ENCODE assay signal across 8 cellular contexts in the genomic region with DNA sequence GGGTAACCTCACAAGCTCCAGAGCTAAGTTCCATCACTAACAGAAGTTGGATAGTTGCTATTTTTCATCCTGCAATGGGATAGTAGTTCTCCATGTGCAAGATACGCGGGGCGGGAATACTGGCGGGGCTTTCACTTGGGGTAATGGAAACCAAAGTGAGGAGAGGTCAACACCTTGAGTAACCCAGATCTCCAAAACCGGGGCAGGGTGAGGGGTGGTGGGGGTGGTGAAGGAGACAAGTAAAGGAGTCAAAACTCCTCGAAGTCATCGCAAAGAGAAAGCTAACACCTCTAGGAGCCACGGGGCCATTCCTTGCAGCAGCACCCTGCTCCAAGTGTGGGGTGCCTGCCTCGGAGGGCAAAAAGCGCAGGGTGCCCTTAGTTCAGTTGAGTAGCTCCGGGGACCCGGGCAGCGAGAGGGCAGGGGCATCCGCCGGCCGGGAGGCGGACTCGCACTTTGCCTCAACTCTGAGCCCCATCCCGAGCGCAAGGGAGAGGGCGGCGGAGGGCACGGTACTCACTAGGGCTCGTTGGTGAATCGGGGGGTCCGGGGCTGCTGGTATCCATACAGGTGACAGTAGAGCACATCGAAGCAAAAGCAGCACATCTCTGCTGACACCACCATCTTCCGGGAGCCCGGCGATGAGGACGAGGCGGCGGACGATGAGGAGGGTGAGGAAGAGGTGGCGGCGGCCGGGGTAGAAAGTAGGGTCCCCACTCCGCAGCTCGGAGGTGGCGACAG. TPM values are rescaled to one million over a fixed set of nuclear protein-coding genes. Genes with fewer than 3 reads are reported as not detected.
A peak's percentile ranks its signal among the peaks of the same experiment; 100 is the strongest.
DNase-seq lines count a peak whose midpoint lies in the region; ATAC-seq, FAIRE-seq and TF ChIP-seq lines count a peak whose summit lies in the region.

No MANE protein-coding gene starts in this region.

- H3K36me3 ChIP-seq in body of pancreas (replicated peaks in 1 of 2; ENCODE audit: insufficient read depth in 1 of 2, low read depth in 2 of 2) = no peaks in the 10 kb centered on the region

- peak; percentile 20 for DNase-seq in NK-92 treated with Interleukin-12 subunit alpha and Interleukin-12 subunit beta, amount 100 ng/mL, for 24 hours (lab: John Stamatoyannopoulos, UW)
- DNase-seq in NK-92 (lab: John Stamatoyannopoulos, UW; ENCODE audit: unreplicated experiment) (no peak), T-helper 1 cell (peak in 3 of 5 donors; percentile 9 to 29 (median 12)), body of pancreas (peak; percentile 6 to 24 (median 17)), immature natural killer cell (peak in 1 of 3 donors; percentile 28), HTR-8/SVneo (ENCODE audit: insufficient read length, low spot score) (no peak)
- peak; percentile 11 for DNase-seq in stimulated activated CD4-positive, alpha-beta T cell treated with anti-CD3 and anti-CD28 coated beads, Interleukin-12 subunit alpha, Interleukin-12 subunit beta, amount 100 ng/mL, for 4 hours

- peaks cover 2 to 6% (median 2%) of the 10 kb centered on the region in 3 donors for H3K27me3 Mint-ChIP-seq in immature natural killer cell (ENCODE audit: low read depth in 3 of 3)

- no peaks in the 10 kb centered on the region for H3K36me3 Mint-ChIP-seq in immature natural killer cell

- ATAC-seq in HG03066 (IDR thresholded peaks at IDR 0.05; ENCODE audit: low read depth, unreplicated experiment) (peak; percentile 16), body of pancreas (peak; percentile 21)

- peak overlapping the region; percentile 51 to 91 (median 86) for H3K27ac ChIP-seq in body of pancreas

- no peaks in the 10 kb centered on the region for H3K27me3 ChIP-seq in body of pancreas

- no peak for FAIRE-seq in HTR-8/SVneo (lab: Jason Lieb, UNC)

- H3K4me1 ChIP-seq in body of pancreas = no peaks in the 10 kb centered on the region

- H3K27ac Mint-ChIP-seq in immature natural killer cell = peak overlapping the region; percentile 64 to 87 (median 72)

- peak overlapping the region; percentile 85 to 94 (median 90) for H3K4me3 Mint-ChIP-seq in immature natural killer cell

- H3K4me3 ChIP-seq in body of pancreas = peak overlapping the region; percentile 54 to 60

- TF ChIP-seq CTCF in body of pancreas (IDR thresholded peaks at IDR 0.05) = no peak

- H3K9me3 Mint-ChIP-seq in immature natural killer cell = no peaks in the 10 kb centered on the region

- no peak for TF ChIP-seq POLR2A in body of pancreas (IDR thresholded peaks at IDR 0.05)

- WGBS in body of pancreas, 2 donors = 0% methylated on average over 3 to 32 of the region's 40 CpGs

- intact Hi-C loops in body of pancreas (cut with DNase I) = no loop called here

- H3K4me1 Mint-ChIP-seq in immature natural killer cell = peaks cover 19 to 47% of the 10 kb centered on the region in 2 donors

- H3K9me3 ChIP-seq in body of pancreas = no peaks in the 10 kb centered on the region

RNA-seq across cellular contexts. Expression of a gene that starts 0.6 kb away (rescaled TPM):
- total RNA-seq in body of pancreas = 1 to 10 TPM; 1.6 to 6.5 TPM
- 1 to 10 TPM; 6.2 to 8.1 (median 7.6) TPM for polyA plus RNA-seq in immature natural killer cell

RNA-seq across cellular contexts. Expression of a gene that starts 41.4 kb away (rescaled TPM):
- not detected for total RNA-seq in body of pancreas
- not detected for polyA plus RNA-seq in immature natural killer cell

Comparison
In these comparisons a context has a peak if more than half of its experiments do, and no peak if none do; other contexts are left out.
1. DNase-seq: peak in NK-92 treated with Interleukin-12 subunit alpha and Interleukin-12 subunit beta, amount 100 ng/mL, for 24 hours (single experiment), T-helper 1 cell (3 of 5), body of pancreas (4 of 4) and stimulated activated CD4-positive, alpha-beta T cell treated with anti-CD3 and anti-CD28 coated beads, Interleukin-12 subunit alpha, Interleukin-12 subunit beta, amount 100 ng/mL, for 4 hours (single experiment); none in NK-92 (single experiment) and HTR-8/SVneo (single experiment).